ENCODE assay signal across 8 cellular contexts in genomic region chr19:53867225-53868090, GRCh38. TPM values are rescaled to one million over a fixed set of nuclear protein-coding genes. Genes with fewer than 3 reads are reported as not detected.
DNase-seq lines count a peak whose midpoint lies in the region; ATAC-seq and TF ChIP-seq lines count a peak whose summit lies in the region.

Gene MYADM, plus strand, starts transcription at chr19:53867883. Its CDS starts 5,647 bp downstream, at chr19:53873530.

- DNase-seq in 8988T, result peak; percentile 84
- DNase-seq in NCI-H82 treated with DMSO at 0.1 percent for 48 hours (lab: John Stamatoyannopoulos, UW; ENCODE audit: unreplicated experiment), result peak; percentile 37
- DNase-seq in activated CD8-positive, alpha-beta memory T cell treated with anti-CD3 and anti-CD28 coated beads for 24 hours, result peak; percentile 100
- DNase-seq in effector CD4-positive, alpha-beta T cell, result peak; percentile 100
- DNase-seq in lower leg skin (ENCODE audit: low spot score in 2 of 2), result peak; percentile 99 to 100
- DNase-seq in stimulated activated CD4-positive, alpha-beta T cell treated with anti-CD3 and anti-CD28 coated beads, Interleukin-4, amount 100 ng/mL, for 24 hours, result peak; percentile 97

- peak in 1 of 2 donors; percentile 46 for TF ChIP-seq POLR2A in lower leg skin (IDR thresholded peaks at IDR 0.05)

- TF ChIP-seq CTCF in lower leg skin (IDR thresholded peaks at IDR 0.05), result no peak

- intact Hi-C loops in lower leg skin (cut with DNase I; ENCODE audit: low total_unique reads), result no loop called here

- 1 to 2% methylated on average over 12 to 28 of the region's 37 CpGs for WGBS in lower leg skin, 2 donors

- ATAC-seq in GM18519 (IDR thresholded peaks at IDR 0.05; ENCODE audit: low FRiP score, unreplicated experiment), result peak; percentile 49
- peak; percentile 63 for ATAC-seq in HG03045 (IDR thresholded peaks at IDR 0.05; ENCODE audit: unreplicated experiment)

- H3K4me3 ChIP-seq in lower leg skin (ENCODE audit: low read depth, poor library complexity, severe bottlenecking), result peak within 1 kb of the TSS; percentile 56

RNA-seq across cellular contexts. Expression of gene MYADM, which starts in this region (rescaled TPM):
- 10 to 100 TPM; 20.4 to 49.2 (median 33.6) TPM for total RNA-seq in lower leg skin

Comparison
In these comparisons a context has a peak if more than half of its experiments do, and no peak if none do; other contexts are left out.
1. Peak in every context shown above with its lines: DNase-seq, ATAC-seq and H3K4me3 ChIP-seq.
2. DNase-seq: peak in every context shown above with its lines; median percentile 100 in activated CD8-positive, alpha-beta memory T cell treated with anti-CD3 and anti-CD28 coated beads for 24 hours; 100 in effector CD4-positive, alpha-beta T cell; 100 in lower leg skin; 97 in stimulated activated CD4-positive, alpha-beta T cell treated with anti-CD3 and anti-CD28 coated beads, Interleukin-4, amount 100 ng/mL, for 24 hours; 84 in 8988T; 37 in NCI-H82 treated with DMSO at 0.1 percent for 48 hours.